12 cellular contexts compared by ENCODE assay signal in the genomic region with DNA sequence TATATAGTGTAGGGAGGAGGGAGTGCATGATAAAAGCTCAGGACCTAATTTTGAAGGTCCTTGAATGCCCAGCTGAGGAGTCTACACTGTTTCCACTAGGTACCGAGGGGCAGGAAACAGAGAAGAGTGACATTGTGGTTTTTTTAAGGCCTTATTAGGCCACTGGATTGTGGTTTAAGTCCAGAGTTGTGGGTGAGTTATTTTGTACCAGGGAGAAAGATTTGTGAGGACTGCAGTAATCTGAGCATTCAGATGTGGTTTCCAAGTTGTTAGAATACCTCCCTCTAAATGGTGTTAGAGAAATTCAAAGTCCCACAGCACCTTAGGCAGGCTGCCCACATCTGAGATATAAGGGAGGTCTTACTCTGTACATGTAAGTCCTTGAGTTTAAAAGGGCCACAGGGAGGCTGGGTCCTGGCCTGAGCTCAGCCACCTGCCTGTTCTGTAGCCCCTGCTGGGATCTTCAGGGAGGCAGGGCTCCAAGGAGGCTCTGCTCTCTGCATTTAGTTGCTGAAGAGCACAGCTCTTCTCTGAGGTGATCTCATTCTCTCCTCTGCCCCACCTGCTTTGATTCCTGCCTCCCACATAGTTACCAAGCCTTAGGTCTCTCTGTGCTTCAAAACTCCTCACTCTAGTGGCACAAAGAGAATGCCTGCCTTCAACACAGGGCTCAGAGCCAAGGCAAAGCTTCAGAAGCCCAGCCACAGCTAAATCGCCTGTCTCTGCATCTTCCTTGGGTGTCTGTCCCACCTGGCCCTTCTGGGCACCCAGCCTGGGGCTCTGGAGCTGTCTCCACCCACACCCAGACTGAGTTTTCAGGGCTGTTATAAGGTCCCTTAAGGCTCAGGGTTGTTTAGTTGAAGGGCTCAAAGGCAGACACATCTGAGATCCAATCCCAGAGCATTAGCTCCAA.
A peak's percentile ranks its signal among the peaks of the same experiment; 100 is the strongest.
DNase-seq lines count a peak whose midpoint lies in the region; ATAC-seq and TF ChIP-seq lines count a peak whose summit lies in the region.
"Had no signal": no experiment of that assay in that cellular context is flagged by ENCODE, and none has a peak within 500 bp of the region (broad histone marks: within the 10 kb centered on the region; RNA-seq: fewer than 3 reads in every experiment).

No MANE protein-coding gene starts in this region.

- no peak overlapping the region for H3K4me2 ChIP-seq in mesendoderm (ENCODE audit: low read length)

- DNase-seq in AG10803 (ENCODE audit: low read depth): peak; percentile 4
- peak; percentile 47 for DNase-seq in cerebellum (ENCODE audit: low spot score)
- DNase-seq in COLO829 (ENCODE audit: low spot score): no peak
- no peak for DNase-seq in mesendoderm
- no peak for DNase-seq in colonic mucosa
- DNase-seq: NCI-H524 treated with DMSO at 0.1 percent for 48 hours, Right ventricle myocardium superior, trophoblast cell had no signal

- H3K4me1 ChIP-seq in mesendoderm (ENCODE audit: control insufficient read depth, low read depth, low read length): peaks cover 8% of the 10 kb centered on the region
- H3K4me1 ChIP-seq in colonic mucosa: no peaks in the 10 kb centered on the region

- H3K27me3 ChIP-seq in mesendoderm (ENCODE audit: insufficient read depth, low read length, poor library complexity): no peaks in the 10 kb centered on the region
- no peaks in the 10 kb centered on the region for H3K27me3 ChIP-seq in colonic mucosa
- H3K27me3 ChIP-seq: dorsolateral prefrontal cortex had no signal

- H3K9ac ChIP-seq in mesendoderm (ENCODE audit: low read length) (no peak overlapping the region), colonic mucosa (ENCODE audit: low read depth in 2 of 2, low read length in 2 of 2) (no peak overlapping the region)

- no peaks in the 10 kb centered on the region for H3K9me3 ChIP-seq in colonic mucosa

- H3K23ac ChIP-seq in mesendoderm (ENCODE audit: low read length): no peak overlapping the region

- H3K4ac ChIP-seq in mesendoderm (ENCODE audit: low read depth, low read length): no peak overlapping the region

- H2BK120ac ChIP-seq in mesendoderm (ENCODE audit: low read depth, low read length): no peak overlapping the region

- WGBS in mesendoderm (ENCODE audit: extremely low coverage, insufficient coverage, low lambda C conversion rate): no CpG with 5 or more reads among the region's 2 CpGs

- no peaks in the 10 kb centered on the region for H3K79me1 ChIP-seq in mesendoderm (ENCODE audit: low read length)

- H2AK5ac ChIP-seq in mesendoderm (ENCODE audit: low read length): no peak overlapping the region

- H3K18ac ChIP-seq in mesendoderm (ENCODE audit: low read length): no peak overlapping the region

- no peak overlapping the region for H3K4me3 ChIP-seq in AG10803 (ENCODE audit: low read length)
- H3K4me3 ChIP-seq in mesendoderm (ENCODE audit: low read length): no peak overlapping the region
- H3K4me3 ChIP-seq in colonic mucosa: no peak overlapping the region
- H3K4me3 ChIP-seq: dorsolateral prefrontal cortex had no signal

- no peak overlapping the region for H4K8ac ChIP-seq in mesendoderm (ENCODE audit: low read depth, low read length)

- no peak overlapping the region for H3K56ac ChIP-seq in mesendoderm (ENCODE audit: low read length)

- H3K27ac ChIP-seq in mesendoderm (ENCODE audit: low read depth, low read length): no peak overlapping the region
- no peak overlapping the region for H3K27ac ChIP-seq in colonic mucosa

- H2BK15ac ChIP-seq in mesendoderm (replicated peaks; ENCODE audit: low read depth): no peak overlapping the region

- peak; percentile 56 for ATAC-seq in GM19452 (IDR thresholded peaks at IDR 0.05; ENCODE audit: unreplicated experiment)
- peak; percentile 39 for ATAC-seq in HG03354 (IDR thresholded peaks at IDR 0.05; ENCODE audit: poor library complexity, severe bottlenecking, unreplicated experiment)
- ATAC-seq in HG03521 (IDR thresholded peaks at IDR 0.05; ENCODE audit: unreplicated experiment): no peak

- H2BK5ac ChIP-seq in mesendoderm (ENCODE audit: low read length): no peak overlapping the region

- no peaks in the 10 kb centered on the region for H3K79me2 ChIP-seq in mesendoderm (ENCODE audit: control insufficient read depth, insufficient read depth, low read length)

- H3K36me3 ChIP-seq in mesendoderm (ENCODE audit: control insufficient read depth, insufficient read depth, low read length): no peaks in the 10 kb centered on the region
- no peaks in the 10 kb centered on the region for H3K36me3 ChIP-seq in colonic mucosa

- TF ChIP-seq CTCF in AG10803 (conservative IDR thresholded peaks at IDR 0.05; ENCODE audit: low read length) (no peak), colonic mucosa (IDR thresholded peaks at IDR 0.05) (no peak)

- no peak overlapping the region for H4K5ac ChIP-seq in mesendoderm (ENCODE audit: low read length)

- intact Hi-C loops in colonic mucosa (cut with DNase I): no loop called here

Comparison
In these comparisons a context has a peak if more than half of its experiments do, and no peak if none do; other contexts are left out.
1. DNase-seq: peak in AG10803 (single experiment) and cerebellum (single experiment); none in COLO829 (single experiment), mesendoderm (single experiment) and colonic mucosa (single experiment).